Comparison of ENCODE assay signal across 4 cellular contexts in the genomic region with DNA sequence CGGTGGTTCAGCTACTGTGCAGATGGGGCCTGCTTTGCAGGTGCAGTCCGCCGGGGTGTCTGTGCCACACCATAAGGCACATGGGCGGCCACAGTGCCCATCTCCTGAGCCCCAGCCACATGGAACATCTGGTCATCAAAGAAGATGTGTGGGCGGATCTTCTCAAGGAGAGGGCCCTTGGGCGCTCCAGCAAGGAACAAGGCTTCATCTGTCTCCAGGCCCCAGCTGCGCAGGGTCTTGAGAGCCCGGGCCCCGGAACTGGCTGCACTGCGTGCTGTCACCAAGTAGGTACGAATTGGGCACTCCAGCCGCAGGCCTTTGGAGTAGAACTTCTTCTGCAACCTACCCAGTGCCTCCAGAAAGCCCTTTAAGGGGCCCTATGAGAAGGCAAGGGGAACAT. TPM values are rescaled to one million over a fixed set of nuclear protein-coding genes. Genes with fewer than 3 reads are reported as not detected.
"Had no signal": no experiment of that assay in that cellular context is flagged by ENCODE, and none has a peak within 500 bp of the region (broad histone marks: within the 10 kb centered on the region; RNA-seq: fewer than 3 reads in every experiment).

No MANE protein-coding gene starts in this region.

- H3K4me3 ChIP-seq: GM12878 had no signal

- DNase-seq: GDM1, GF-D8 had no signal

- ATAC-seq: GM12878 had no signal

RNA-seq across cellular contexts. Expression of a gene that starts 12.8 kb away (rescaled TPM):
- total RNA-seq: G401 had no signal
